8 cellular contexts compared by ENCODE assay signal in genomic region chr2:197145471-197146056, GRCh38.
A peak's percentile ranks its signal among the peaks of the same experiment; 100 is the strongest.
DNase-seq lines count a peak whose midpoint lies in the region; ATAC-seq and TF ChIP-seq lines count a peak whose summit lies in the region.

No MANE protein-coding gene starts in this region.

- DNase-seq in GM12864 (ENCODE audit: low read depth) (peak; percentile 79), GM20000 (ENCODE audit: low spot score) (peak; percentile 57), NCI-H2171 treated with DMSO at 0.1 percent for 48 hours (lab: John Stamatoyannopoulos, UW) (no peak), mucosa of gallbladder (ENCODE audit: low spot score) (no peak), MG63 (no peak)
- peak in 8 of 10 donors; percentile 16 to 69 (median 40) for DNase-seq in naive thymus-derived CD8-positive, alpha-beta T cell

- no peak overlapping the region for H3K4me3 Mint-ChIP-seq in T-helper 1 cell treated with Interleukin-12 subunit alpha and Interleukin-12 subunit beta and Interleukin-4 antibody, amounts not matched to agents 30 μg/mL and 1 μg/mL, for 36 hours
- H3K4me3 Mint-ChIP-seq in naive thymus-derived CD8-positive, alpha-beta T cell = peak overlapping the region in 9 of 10 donors; percentile 13 to 81 (median 69)

- no peaks in the 10 kb centered on the region for H3K9me3 Mint-ChIP-seq in T-helper 1 cell treated with Interleukin-12 subunit alpha and Interleukin-12 subunit beta and Interleukin-4 antibody, amounts not matched to agents 30 μg/mL and 1 μg/mL, for 36 hours
- no peaks in the 10 kb centered on the region for H3K9me3 Mint-ChIP-seq in naive thymus-derived CD8-positive, alpha-beta T cell

- no peak overlapping the region for H3K4me3 ChIP-seq in GM12864 (ENCODE audit: low read depth, low read length)
- H3K4me3 ChIP-seq in MG63 = no peak overlapping the region

- TF ChIP-seq CTCF in GM12864 (IDR thresholded peaks at IDR 0.05; ENCODE audit: low read depth, low read length, missing control alignments) = no peak
- TF ChIP-seq CTCF in GM20000 (IDR thresholded peaks at IDR 0.05; ENCODE audit: extremely low read depth, missing control alignments) = no peak

- no peaks in the 10 kb centered on the region for H3K27me3 Mint-ChIP-seq in T-helper 1 cell treated with Interleukin-12 subunit alpha and Interleukin-12 subunit beta and Interleukin-4 antibody, amounts not matched to agents 30 μg/mL and 1 μg/mL, for 36 hours (ENCODE audit: low read depth)
- no peaks in the 10 kb centered on the region for H3K27me3 Mint-ChIP-seq in naive thymus-derived CD8-positive, alpha-beta T cell

- H3K27me3 ChIP-seq in MG63 = no peaks in the 10 kb centered on the region

- peak; percentile 92 for ATAC-seq in HG03521 (IDR thresholded peaks at IDR 0.05; ENCODE audit: unreplicated experiment)
- peak; percentile 92 to 95 for ATAC-seq in naive thymus-derived CD8-positive, alpha-beta T cell

- H3K4me1 Mint-ChIP-seq in T-helper 1 cell treated with Interleukin-12 subunit alpha and Interleukin-12 subunit beta and Interleukin-4 antibody, amounts not matched to agents 30 μg/mL and 1 μg/mL, for 36 hours (ENCODE audit: low read depth) = peaks cover 53% of the 10 kb centered on the region
- H3K4me1 Mint-ChIP-seq in naive thymus-derived CD8-positive, alpha-beta T cell = peaks cover 25 to 96% (median 79%) of the 10 kb centered on the region in 4 donors

- POLR2A ChIA-PET in naive thymus-derived CD8-positive, alpha-beta T cell (lab: Charles Lee) = interaction anchor here (0.7 to 2.1 kb wide), 9 partner anchors 10 to 165 kb away, joined by 3 to 7 read pairs (median 4); partner anchors contain the start of gene ANKRD44

- peaks cover 30% of the 10 kb centered on the region for H3K36me3 Mint-ChIP-seq in T-helper 1 cell treated with Interleukin-12 subunit alpha and Interleukin-12 subunit beta and Interleukin-4 antibody, amounts not matched to agents 30 μg/mL and 1 μg/mL, for 36 hours (ENCODE audit: low read depth)
- peaks cover 0 to 49% (median 13%) of the 10 kb centered on the region in 3 donors for H3K36me3 Mint-ChIP-seq in naive thymus-derived CD8-positive, alpha-beta T cell

- no peaks in the 10 kb centered on the region for H3K9me3 ChIP-seq in MG63

- peak overlapping the region; percentile 72 for H3K27ac Mint-ChIP-seq in T-helper 1 cell treated with Interleukin-12 subunit alpha and Interleukin-12 subunit beta and Interleukin-4 antibody, amounts not matched to agents 30 μg/mL and 1 μg/mL, for 36 hours
- peak overlapping the region; percentile 77 to 100 (median 96) for H3K27ac Mint-ChIP-seq in naive thymus-derived CD8-positive, alpha-beta T cell

- no peaks in the 10 kb centered on the region for H3K36me3 ChIP-seq in MG63

Comparison
In these comparisons a context has a peak if more than half of its experiments do, and no peak if none do; other contexts are left out.
1. DNase-seq: peak in GM12864 (single experiment), GM20000 (single experiment) and naive thymus-derived CD8-positive, alpha-beta T cell (8 of 10); none in NCI-H2171 treated with DMSO at 0.1 percent for 48 hours (single experiment), mucosa of gallbladder (single experiment) and MG63 (single experiment).